ENCODE assay signal across 9 cellular contexts in the genomic region with DNA sequence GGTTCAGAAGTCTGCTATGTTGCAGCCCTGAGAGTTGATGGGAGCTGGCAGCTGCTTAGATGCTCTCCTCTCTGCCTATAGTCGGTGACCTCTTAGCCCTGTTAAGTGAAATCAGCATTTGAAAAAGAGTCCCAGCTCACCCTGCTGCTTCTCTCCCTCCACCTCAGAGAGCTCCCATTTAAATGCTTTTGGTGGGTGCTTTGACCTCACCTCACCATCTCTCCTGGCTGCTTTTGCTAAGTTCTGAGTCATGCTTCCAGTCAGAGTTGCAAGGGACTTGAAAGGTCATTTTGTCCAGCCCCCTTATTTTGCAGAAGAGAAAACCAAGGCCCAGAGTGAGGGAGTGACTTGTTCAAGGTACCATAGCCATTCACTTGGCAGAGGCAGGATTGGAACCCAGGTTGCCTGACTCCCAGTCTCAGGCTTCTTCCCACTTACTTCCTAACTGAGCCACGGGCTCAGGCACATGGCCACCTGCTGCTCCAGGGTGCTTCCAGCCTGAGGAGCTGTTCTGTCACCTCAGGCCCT. TPM values are rescaled to one million over a fixed set of nuclear protein-coding genes. Genes with fewer than 3 reads are reported as not detected.
DNase-seq lines count a peak whose midpoint lies in the region; ATAC-seq and TF ChIP-seq lines count a peak whose summit lies in the region.
"Had no signal": no experiment of that assay in that cellular context is flagged by ENCODE, and none has a peak within 500 bp of the region (broad histone marks: within the 10 kb centered on the region; RNA-seq: fewer than 3 reads in every experiment).

No MANE protein-coding gene starts in this region.

- H3K4me1 Mint-ChIP-seq in activated naive CD8-positive, alpha-beta T cell treated with anti-CD3 and anti-CD28 coated beads, Interleukin-2, amount 50 U/mL, for 24 hours = peaks cover 74% of the 10 kb centered on the region

- H3K27ac ChIP-seq in heart left ventricle (peak overlapping the region in 11 of 12 donors; percentile 63 to 99 (median 98)), iPS-20b (ENCODE audit: low read length) (no peak overlapping the region), transverse colon (peak overlapping the region; percentile 96 to 99 (median 98))

- no peak for ATAC-seq in heart left ventricle
- no peak for ATAC-seq in Right ventricle myocardium superior (ENCODE audit: poor library complexity)
- peak; percentile 51 for ATAC-seq in activated naive CD8-positive, alpha-beta T cell treated with anti-CD3 and anti-CD28 coated beads, Interleukin-2, amount 50 U/mL, for 24 hours
- ATAC-seq in HG03457 (IDR thresholded peaks at IDR 0.05; ENCODE audit: unreplicated experiment) = no peak

- H3K4me3 ChIP-seq in heart left ventricle (peak overlapping the region in 10 of 12 donors; percentile 58 to 97 (median 84)), iPS-20b (ENCODE audit: low read length) (peak overlapping the region; percentile 35; the same call in 1 of the 2 replicates), transverse colon (no peak overlapping the region)

- no peaks in the 10 kb centered on the region for H3K27me3 Mint-ChIP-seq in activated naive CD8-positive, alpha-beta T cell treated with anti-CD3 and anti-CD28 coated beads, Interleukin-2, amount 50 U/mL, for 24 hours

- in situ Hi-C loops in transverse colon (cut with MboI; ENCODE audit: low pct_ligation_motif_present in 1 of 4, low pct_unique_long_range_greater_than_20kb in 1 of 4, low sequenced_read_pairs in 3 of 4) = no loop called here

- no peaks in the 10 kb centered on the region for H3K9me3 ChIP-seq in heart left ventricle
- no peaks in the 10 kb centered on the region for H3K9me3 ChIP-seq in iPS-20b (ENCODE audit: insufficient read depth, low read depth, low read length)
- no peaks in the 10 kb centered on the region for H3K9me3 ChIP-seq in transverse colon

- TF ChIP-seq EP300 in transverse colon (IDR thresholded peaks at IDR 0.05; ENCODE audit: low read depth) = no peak

- H3K27me3 ChIP-seq in heart left ventricle (no peaks in the 10 kb centered on the region), iPS-20b (ENCODE audit: insufficient read depth, low read length) (peaks cover 36% of the 10 kb centered on the region), transverse colon (no peaks in the 10 kb centered on the region)

- peak overlapping the region; percentile 62 for H3K27ac Mint-ChIP-seq in activated naive CD8-positive, alpha-beta T cell treated with anti-CD3 and anti-CD28 coated beads, Interleukin-2, amount 50 U/mL, for 24 hours

- H3K36me3 ChIP-seq in heart left ventricle (peaks cover 0 to 7% (median 0%) of the 10 kb centered on the region in 9 donors), iPS-20b (ENCODE audit: insufficient read depth, low read depth, low read length) (no peaks in the 10 kb centered on the region), transverse colon (no peaks in the 10 kb centered on the region)

- TF ChIP-seq POLR2A in heart left ventricle (IDR thresholded peaks at IDR 0.05) (no peak), transverse colon (IDR thresholded peaks at IDR 0.05) (no peak)

- H3K4me3 Mint-ChIP-seq in activated naive CD8-positive, alpha-beta T cell treated with anti-CD3 and anti-CD28 coated beads, Interleukin-2, amount 50 U/mL, for 24 hours = peak overlapping the region; percentile 46

- intact Hi-C loops in heart left ventricle (cut with DNase I) = loop anchor here in 6 of 10 donors (2.0 to 5.0 kb wide), 5 partner anchors 17 to 39 kb away; no protein-coding TSS in a partner anchor
- intact Hi-C loops in Right ventricle myocardium superior (cut with DNase I) = loop anchor here (5.0 kb wide), 1 partner anchor 34 kb away; no protein-coding TSS in a partner anchor
- intact Hi-C loops in transverse colon (cut with DNase I; ENCODE audit: low total_unique reads) = no loop called here

- H3K36me3 Mint-ChIP-seq in activated naive CD8-positive, alpha-beta T cell treated with anti-CD3 and anti-CD28 coated beads, Interleukin-2, amount 50 U/mL, for 24 hours (ENCODE audit: low read depth) = peaks cover 8% of the 10 kb centered on the region

- no peaks in the 10 kb centered on the region for H3K9me3 Mint-ChIP-seq in activated naive CD8-positive, alpha-beta T cell treated with anti-CD3 and anti-CD28 coated beads, Interleukin-2, amount 50 U/mL, for 24 hours

- no peak for TF ChIP-seq CTCF in heart left ventricle (IDR thresholded peaks at IDR 0.05)
- TF ChIP-seq CTCF in transverse colon (IDR thresholded peaks at IDR 0.05) = no peak

- no peak overlapping the region; the same call in 1 of the 2 replicates for H3K9ac ChIP-seq in iPS-20b (ENCODE audit: low read depth, low read length)

- H3K4me1 ChIP-seq in heart left ventricle (peaks cover 11 to 77% (median 68%) of the 10 kb centered on the region in 12 donors), iPS-20b (ENCODE audit: insufficient read depth, low read length) (peaks cover 22% of the 10 kb centered on the region), transverse colon (peaks cover 50 to 74% (median 68%) of the 10 kb centered on the region in 4 donors)

- 20 to 46% (median 31%) methylated on average over 2 of the region's 2 CpGs for WGBS in heart left ventricle, 4 donors
- WGBS in transverse colon (ENCODE audit: low coverage in 1 of 2), 2 donors = 63% methylated on average over 2 of the region's 2 CpGs; no CpG with 5 or more reads in 1 of the 2 donors

- no peak for DNase-seq in heart left ventricle
- DNase-seq in Right ventricle myocardium superior = no peak
- DNase-seq in activated naive CD8-positive, alpha-beta T cell treated with anti-CD3 and anti-CD28 coated beads, Interleukin-2, amount 50 U/mL, for 24 hours = no peak
- no peak for DNase-seq in transverse colon
- no peak for DNase-seq in NK-92 (lab: John Stamatoyannopoulos, UW; ENCODE audit: unreplicated experiment)
- no peak for DNase-seq in SIG-M5 treated with dmso at 0.1 percent for 504 hours (lab: John Stamatoyannopoulos, UW; ENCODE audit: unreplicated experiment)
- DNase-seq: SHP77 treated with DMSO at 0.1 percent for 48 hours had no signal

RNA-seq across cellular contexts. Expression of gene MAPKAPK2, which starts 3.3 kb away (rescaled TPM):
- total RNA-seq in heart left ventricle (100 to 1,000 TPM; 163 to 327 (median 223) TPM), Right ventricle myocardium superior (200 TPM), transverse colon (10 to 100 TPM; 47.0 to 74.8 (median 52.2) TPM)
- 100 to 1,000 TPM; 126 to 227 TPM for polyA plus RNA-seq in heart left ventricle

RNA-seq across cellular contexts. Expression of gene DYRK3, which starts 52.6 kb away (rescaled TPM):
- total RNA-seq in heart left ventricle (10 to 100 TPM; 11.2 to 32.5 (median 15.9) TPM), Right ventricle myocardium superior (23.6 TPM), transverse colon (1 to 10 TPM in 2 of 4 donors, not detected in 2; 1.6 to 3.2 TPM)
- 10 to 100 TPM in 1 of 2 donors, 1 to 10 TPM in 1; 6.5 to 26.0 TPM for polyA plus RNA-seq in heart left ventricle

Comparison
In these comparisons a context has a peak if more than half of its experiments do, and no peak if none do; other contexts are left out.
1. H3K4me3 ChIP-seq: peak in heart left ventricle (10 of 12) and iPS-20b (single experiment); none in transverse colon (0 of 4).